ENCODE assay signal across 2 cellular contexts in the genomic region with DNA sequence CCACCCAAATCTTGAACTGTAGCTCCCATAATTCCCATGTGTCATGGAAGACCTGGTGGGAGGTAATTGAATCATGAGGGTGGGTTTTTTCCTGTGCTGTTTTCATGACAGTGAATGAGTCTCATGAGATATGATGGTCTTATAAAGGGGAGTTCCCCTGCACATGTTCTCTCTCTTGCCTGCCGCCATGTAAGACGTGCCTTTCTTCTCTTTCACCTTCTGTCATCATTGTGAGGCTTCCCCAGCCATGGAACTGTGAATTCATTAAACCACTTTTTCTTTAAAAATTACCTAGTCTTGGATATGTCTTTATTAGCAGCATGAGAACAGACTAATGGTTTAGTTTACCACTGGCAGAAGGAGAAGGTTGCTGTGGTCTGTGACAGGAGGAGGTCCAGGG.
TF ChIP-seq lines count a peak whose summit lies in the region.

No MANE protein-coding gene starts in this region.

TF ChIP-seq in A549, 52 proteins besides CTCF, POLR2A, EP300 and RAD21:
- TF ChIP-seq, protein P1, sequence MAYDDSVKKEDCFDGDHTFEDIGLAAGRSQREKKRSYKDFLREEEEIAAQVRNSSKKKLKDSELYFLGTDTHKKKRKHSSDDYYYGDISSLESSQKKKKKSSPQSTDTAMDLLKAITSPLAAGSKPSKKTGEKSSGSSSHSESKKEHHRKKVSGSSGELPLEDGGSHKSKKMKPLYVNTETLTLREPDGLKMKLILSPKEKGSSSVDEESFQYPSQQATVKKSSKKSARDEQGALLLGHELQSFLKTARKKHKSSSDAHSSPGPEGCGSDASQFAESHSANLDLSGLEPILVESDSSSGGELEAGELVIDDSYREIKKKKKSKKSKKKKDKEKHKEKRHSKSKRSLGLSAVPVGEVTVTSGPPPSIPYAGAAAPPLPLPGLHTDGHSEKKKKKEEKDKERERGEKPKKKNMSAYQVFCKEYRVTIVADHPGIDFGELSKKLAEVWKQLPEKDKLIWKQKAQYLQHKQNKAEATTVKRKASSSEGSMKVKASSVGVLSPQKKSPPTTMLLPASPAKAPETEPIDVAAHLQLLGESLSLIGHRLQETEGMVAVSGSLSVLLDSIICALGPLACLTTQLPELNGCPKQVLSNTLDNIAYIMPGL (CRISPR knock-in tag; IDR thresholded peaks at IDR 0.05; ENCODE audit: borderline replicate concordance) = no peak
- peak; percentile 46 for TF ChIP-seq ZFP36 (IDR thresholded peaks at IDR 0.05; ENCODE audit: borderline replicate concordance, partially characterized antibody)
- no peak for TF ChIP-seq CHD2 (IDR thresholded peaks at IDR 0.05; ENCODE audit: low read length, partially characterized antibody)

TF ChIP-seq in K562, 482 proteins besides CTCF, POLR2A, EP300 and RAD21:
- TF ChIP-seq FOXK1 (CRISPR knock-in tag; IDR thresholded peaks at IDR 0.05; ENCODE audit: borderline replicate concordance) (no peak), ZFP36 (IDR thresholded peaks at IDR 0.05; ENCODE audit: low read depth, low read length, partially characterized antibody) (peak; percentile 68)
- TF ChIP-seq, protein P2, sequence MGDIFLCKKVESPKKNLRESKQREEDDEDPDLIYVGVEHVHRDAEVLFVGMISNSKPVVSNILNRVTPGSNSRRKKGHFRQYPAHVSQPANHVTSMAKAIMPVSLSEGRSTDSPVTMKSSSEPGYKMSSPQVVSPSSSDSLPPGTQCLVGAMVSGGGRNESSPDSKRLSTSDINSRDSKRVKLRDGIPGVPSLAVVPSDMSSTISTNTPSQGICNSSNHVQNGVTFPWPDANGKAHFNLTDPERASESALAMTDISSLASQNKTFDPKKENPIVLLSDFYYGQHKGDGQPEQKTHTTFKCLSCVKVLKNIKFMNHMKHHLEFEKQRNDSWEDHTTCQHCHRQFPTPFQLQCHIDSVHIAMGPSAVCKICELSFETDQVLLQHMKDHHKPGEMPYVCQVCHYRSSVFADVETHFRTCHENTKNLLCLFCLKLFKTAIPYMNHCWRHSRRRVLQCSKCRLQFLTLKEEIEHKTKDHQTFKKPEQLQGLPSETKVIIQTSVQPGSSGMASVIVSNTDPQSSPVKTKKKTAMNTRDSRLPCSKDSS (IDR thresholded peaks at IDR 0.05; ENCODE audit: low read depth, partially characterized antibody) = peak; percentile 15
